ENCODE assay signal across 2 cellular contexts in genomic region chr2:70360661-70361316, GRCh38.
TF ChIP-seq lines count a peak whose summit lies in the region.

No MANE protein-coding gene starts in this region.

TF ChIP-seq in Ishikawa, 13 proteins besides CTCF, POLR2A, EP300 and RAD21:
- TF ChIP-seq NFIC (IDR thresholded peaks at IDR 0.05) (no peak), TEAD4 (IDR thresholded peaks at IDR 0.05) (no peak), EGR1 (IDR thresholded peaks at IDR 0.05) (no peak), USF1 (IDR thresholded peaks at IDR 0.05) (peak; percentile 81), CREB1 (IDR thresholded peaks at IDR 0.05; ENCODE audit: low read depth) (no peak), MAX (IDR thresholded peaks at IDR 0.05) (no peak), FOXM1 (IDR thresholded peaks at IDR 0.05; ENCODE audit: borderline replicate concordance, low read depth) (no peak)

TF ChIP-seq in K562, 482 proteins besides CTCF, POLR2A, EP300 and RAD21:
- TF ChIP-seq USF2 (CRISPR knock-in tag; IDR thresholded peaks at IDR 0.05) (peak; percentile 70), PKNOX1 (IDR thresholded peaks at IDR 0.05) (peak; percentile 60; the same call in 1 of the 2 replicates), RAD51 (IDR thresholded peaks at IDR 0.05; ENCODE audit: borderline replicate concordance, low read depth) (peak; percentile 53; the same call in 1 of the 2 replicates), HMGXB4 (CRISPR knock-in tag; IDR thresholded peaks at IDR 0.05) (no peak), USF1 (CRISPR knock-in tag; IDR thresholded peaks at IDR 0.05) (peak; percentile 35; the same call in 1 of the 2 replicates), BACH1 (tag; IDR thresholded peaks at IDR 0.05) (no peak), RBM14 (IDR thresholded peaks at IDR 0.05; ENCODE audit: borderline replicate concordance, insufficient read depth, low read depth, low read length) (no peak)
